Comparison of ENCODE assay signal across 11 cellular contexts in the genomic region with DNA sequence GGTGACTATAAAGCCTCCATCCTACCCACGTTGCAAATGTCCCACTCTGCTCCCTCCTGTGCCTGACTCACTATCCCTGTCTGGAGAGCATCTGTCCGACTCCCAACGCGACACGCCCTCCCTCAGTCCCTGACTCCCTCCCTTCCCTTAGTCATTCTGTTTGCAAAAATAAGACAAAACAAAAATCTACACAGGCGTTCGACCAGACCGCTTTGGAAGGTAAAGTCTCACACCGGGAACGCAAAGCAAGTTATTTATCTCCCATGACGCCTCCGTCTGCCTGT. TPM values are rescaled to one million over a fixed set of nuclear protein-coding genes. Genes with fewer than 3 reads are reported as not detected.
"Had no signal": no experiment of that assay in that cellular context is flagged by ENCODE, and none has a peak within 500 bp of the region (broad histone marks: within the 10 kb centered on the region; RNA-seq: fewer than 3 reads in every experiment).

No MANE protein-coding gene starts in this region.

RNA-seq across cellular contexts. Expression of a gene that starts 4.2 kb away (rescaled TPM):
- total RNA-seq: activated CD4-positive, alpha-beta T cell treated with anti-CD3 and anti-CD28 coated beads for 36 hours; activated CD4-positive, alpha-beta T cell treated with anti-CD3 and anti-CD28 coated beads, Interleukin-2, amount 10 ng/mL, durations not matched to agents 7 days and 5 days; activated CD8-positive, alpha-beta T cell treated with anti-CD3 and anti-CD28 coated beads, Interleukin-2, amount 10 ng/mL, durations not matched to agents 7 days and 5 days; activated naive CD8-positive, alpha-beta T cell treated with anti-CD3 and anti-CD28 coated beads, Interleukin-2, amount 10 ng/mL, durations not matched to agents 7 days and 5 days; activated T-helper 2 cell treated with anti-CD3 and anti-CD28 coated beads, Interferon-gamma antibody, Interleukin-2, Interleukin-4, amounts not matched to agents 10 μg/mL and 5 μg/mL and 100 μg/mL, durations not matched to agents 14 hours and 24 hours and 36 hours; ascending aorta; cardiac septum; Peyer's patch; SJCRH30; WTC11 had no signal
- polyA plus RNA-seq: adipose tissue had no signal

RNA-seq across cellular contexts. Expression of a gene that starts 29.6 kb away (rescaled TPM):
- total RNA-seq: activated CD4-positive, alpha-beta T cell treated with anti-CD3 and anti-CD28 coated beads for 36 hours; activated CD4-positive, alpha-beta T cell treated with anti-CD3 and anti-CD28 coated beads, Interleukin-2, amount 10 ng/mL, durations not matched to agents 7 days and 5 days; activated CD8-positive, alpha-beta T cell treated with anti-CD3 and anti-CD28 coated beads, Interleukin-2, amount 10 ng/mL, durations not matched to agents 7 days and 5 days; activated naive CD8-positive, alpha-beta T cell treated with anti-CD3 and anti-CD28 coated beads, Interleukin-2, amount 10 ng/mL, durations not matched to agents 7 days and 5 days; activated T-helper 2 cell treated with anti-CD3 and anti-CD28 coated beads, Interferon-gamma antibody, Interleukin-2, Interleukin-4, amounts not matched to agents 10 μg/mL and 5 μg/mL and 100 μg/mL, durations not matched to agents 14 hours and 24 hours and 36 hours; ascending aorta; cardiac septum; SJCRH30 had no signal
- polyA plus RNA-seq: adipose tissue had no signal
